25 cellular contexts compared by ENCODE assay signal in genomic region chr4:107292979-107293378, GRCh38.
"Had no signal": no experiment of that assay in that cellular context is flagged by ENCODE, and none has a peak within 500 bp of the region (broad histone marks: within the 10 kb centered on the region; RNA-seq: fewer than 3 reads in every experiment).

No MANE protein-coding gene starts in this region.

- FAIRE-seq: colon, pancreas had no signal

- H3K4me2 ChIP-seq: hepatocyte had no signal

- H3K36me3 ChIP-seq: gastroesophageal sphincter, pancreas, prostate gland, right atrium auricular region, stomach, thyroid gland, upper lobe of right lung had no signal

- H3K4me3 ChIP-seq: gastroesophageal sphincter, hepatocyte, pancreas, prostate gland, right atrium auricular region, stomach, thyroid gland, upper lobe of right lung had no signal

- H3K27ac ChIP-seq: gastroesophageal sphincter, hepatocyte, pancreas, prostate gland, right atrium auricular region, stomach, thyroid gland, upper lobe of right lung had no signal

- H3K4me1 ChIP-seq: gastroesophageal sphincter, pancreas, prostate gland, right atrium auricular region, stomach, thyroid gland, upper lobe of right lung had no signal

- H3K27me3 ChIP-seq: gastroesophageal sphincter, hepatocyte, pancreas, right atrium auricular region, stomach, thyroid gland, upper lobe of right lung had no signal

- H2AFZ ChIP-seq: hepatocyte had no signal

- DNase-seq: activated B cell treated with CpG ODN at 0.5 μM for 24 hours; activated CD4-positive, alpha-beta T cell treated with anti-CD3 and anti-CD28 coated beads, Interleukin-2, amount 50 U/mL, for 1 hour; activated CD8-positive, alpha-beta T cell treated with anti-CD3 and anti-CD28 coated beads for 36 hours; activated naive CD4-positive, alpha-beta T cell; activated T-cell treated with anti-CD3 and anti-CD28 coated beads, Interleukin-2, amount 50 U/mL, for 4 hours; dermis blood vessel endothelial cell; effector CD4-positive, alpha-beta T cell; islet precursor cell; left colon; mesenchymal stem cell; naive thymus-derived CD8-positive, alpha-beta T cell; nucleus accumbens; pancreas; stimulated activated CD4-positive, alpha-beta T cell treated with anti-CD3 and anti-CD28 coated beads, Interleukin-15, amount 100 ng/mL, for 24 hours; stimulated activated CD4-positive, alpha-beta T cell treated with anti-CD3 and anti-CD28 coated beads, Interleukin-2, amount 100 ng/mL, for 24 hours; stimulated activated naive B cell treated with anti-CD40 and anti-IgM and Interleukin-4, amounts not matched to agents 10 μg/mL and 1 μg/mL and 100 μg/mL, for 72 hours; stomach; thyroid gland had no signal

- ATAC-seq: activated CD8-positive, alpha-beta T cell treated with anti-CD3 and anti-CD28 coated beads for 36 hours; activated naive CD4-positive, alpha-beta T cell treated with anti-CD3 and anti-CD28 coated beads, Interleukin-2, amount 50 U/mL, for 72 hours; activated T-cell treated with anti-CD3 and anti-CD28 coated beads, Interleukin-2, amount 50 U/mL, for 4 hours; gastroesophageal sphincter; left colon; naive thymus-derived CD8-positive, alpha-beta T cell; pancreas; stimulated activated naive B cell treated with anti-CD40 and anti-IgM and Interleukin-4, amounts not matched to agents 10 μg/mL and 1 μg/mL and 100 μg/mL, for 72 hours; upper lobe of right lung had no signal

- H3K79me2 ChIP-seq: hepatocyte had no signal

- H3K9me3 ChIP-seq: pancreas, prostate gland, right atrium auricular region, thyroid gland, upper lobe of right lung had no signal
